Comparison of ENCODE assay signal across 1 cellular context in genomic region chr12:51240971-51241370, GRCh38.
TF ChIP-seq lines count a peak whose summit lies in the region.

No MANE protein-coding gene starts in this region.

TF ChIP-seq in HEK293, 187 proteins besides CTCF, POLR2A, EP300 and RAD21 (continued from another document):
- no peak for TF ChIP-seq ZNF518A (tag by site-specific recombination; conservative IDR thresholded peaks at IDR 0.05; ENCODE audit: low read depth)
- TF ChIP-seq ZNF558 (tag by site-specific recombination; IDR thresholded peaks at IDR 0.05): 0 out of 2 replicates have a peak, but pooled peaks have one; percentile 34
- TF ChIP-seq PRDM1 (tag by site-specific recombination; IDR thresholded peaks at IDR 0.05): peak; percentile 71; the same call in 1 of the 2 replicates
- TF ChIP-seq ZNF626 (tag by site-specific recombination; IDR thresholded peaks at IDR 0.05): no peak
- TF ChIP-seq ATF2 (tag by site-specific recombination; IDR thresholded peaks at IDR 0.05; ENCODE audit: low read depth): peak; percentile 67
- no peak for TF ChIP-seq GLI2 (tag by site-specific recombination; IDR thresholded peaks at IDR 0.05; ENCODE audit: borderline replicate concordance, low read depth)
- TF ChIP-seq TCF7L2 (IDR thresholded peaks at IDR 0.05; ENCODE audit: borderline replicate concordance, low read depth, low read length): no peak
